Comparison of ENCODE assay signal across 8 cellular contexts in genomic region chr5:97231025-97231636, GRCh38. TPM values are rescaled to one million over a fixed set of nuclear protein-coding genes. Genes with fewer than 3 reads are reported as not detected.
A peak's percentile ranks its signal among the peaks of the same experiment; 100 is the strongest.
DNase-seq lines count a peak whose midpoint lies in the region; TF ChIP-seq lines count a peak whose summit lies in the region.

No MANE protein-coding gene starts in this region.

- POLR2A ChIA-PET in AG04449 (lab: Yijun Ruan, JAX): interaction anchor here (1.1 kb wide), 1 partner anchor 1537 kb away, joined by 4 read pairs; no protein-coding TSS in a partner anchor
- POLR2A ChIA-PET in RWPE1 (lab: Yijun Ruan, JAX; ENCODE audit: low non-redundant PET): no interaction called here

- no peaks in the 10 kb centered on the region for H3K9me3 Mint-ChIP-seq in type B pancreatic cell

- no peaks in the 10 kb centered on the region for H3K4me1 ChIP-seq in liver (ENCODE audit: control insufficient read depth in 4 of 4, insufficient read depth in 4 of 4, low read length in 3 of 4)

- H3K4me3 ChIP-seq in AG04449 (ENCODE audit: low read depth, low read length) (no peak overlapping the region), HFF-Myc (replicated peaks; ENCODE audit: low read depth, low read length) (no peak overlapping the region), liver (ENCODE audit: low read depth in 1 of 3, low read length in 3 of 3) (no peak overlapping the region)

- peak; percentile 74 for TF ChIP-seq CTCF in AG04449 (IDR thresholded peaks at IDR 0.05; ENCODE audit: insufficient read depth, low read length, missing control alignments)
- TF ChIP-seq CTCF in GM10266 (IDR thresholded peaks at IDR 0.05; ENCODE audit: control insufficient read depth, insufficient read depth, low read depth, missing control alignments): peak; percentile 80
- TF ChIP-seq CTCF in HFF-Myc (IDR thresholded peaks at IDR 0.05; ENCODE audit: low read depth, low read length, missing control alignments): peak; percentile 71
- TF ChIP-seq CTCF in RWPE1 (conservative IDR thresholded peaks at IDR 0.05; ENCODE audit: low read depth): peak; percentile 93
- TF ChIP-seq CTCF in liver (IDR thresholded peaks at IDR 0.05; ENCODE audit: low read depth, low read length, missing input control): peak; percentile 84
- TF ChIP-seq CTCF in type B pancreatic cell (conservative IDR thresholded peaks at IDR 0.05): peak; percentile 92

- H3K27ac ChIP-seq in RWPE1: no peak overlapping the region
- H3K27ac ChIP-seq in liver (ENCODE audit: low read depth in 1 of 2, low read length in 2 of 2): no peak overlapping the region

- H3K9me3 ChIP-seq in liver (ENCODE audit: control insufficient read depth in 4 of 4, low read length in 3 of 4): no peaks in the 10 kb centered on the region

- no peaks in the 10 kb centered on the region for H3K36me3 Mint-ChIP-seq in type B pancreatic cell

- H3K36me3 ChIP-seq in liver (ENCODE audit: control insufficient read depth in 4 of 4, insufficient read depth in 3 of 4, low read depth in 1 of 4, low read length in 3 of 4): no peaks in the 10 kb centered on the region

- DNase-seq in AG04449 (ENCODE audit: low read depth, low spot score) (peak; percentile 44), GM10266 (ENCODE audit: extremely low spot score) (peak; percentile 32), HFF-Myc (ENCODE audit: extremely low read depth, low read depth) (peak; percentile 59), M059J (ENCODE audit: low read depth) (peak; percentile 60), RWPE1 (ENCODE audit: low spot score) (peak; percentile 77), dedifferentiated amniotic fluid mesenchymal stem cell (ENCODE audit: extremely low spot score) (peak; percentile 91), type B pancreatic cell (ENCODE audit: extremely low spot score, unreplicated experiment) (no peak)

- peak; percentile 89 to 91 for TF ChIP-seq RAD21 in liver (IDR thresholded peaks at IDR 0.05)

- no peak overlapping the region for H3K9ac ChIP-seq in liver (ENCODE audit: low read depth in 1 of 2, low read length in 2 of 2)

- H3K27me3 Mint-ChIP-seq in type B pancreatic cell: no peaks in the 10 kb centered on the region

- no peak overlapping the region for H3K27ac Mint-ChIP-seq in type B pancreatic cell

- peaks cover 22% of the 10 kb centered on the region for H3K4me1 Mint-ChIP-seq in type B pancreatic cell (ENCODE audit: unreplicated experiment)

- no peaks in the 10 kb centered on the region for H3K27me3 ChIP-seq in liver (ENCODE audit: control insufficient read depth in 4 of 4, insufficient read depth in 4 of 4, low read length in 3 of 4)

- CTCF ChIA-PET in AG04449 (lab: Yijun Ruan, JAX): interaction anchor here (0.6 to 3.6 kb wide), 30 partner anchors 10 to 1628 kb away, joined by 3 to 67 read pairs (median 4); no protein-coding TSS in a partner anchor
- CTCF ChIA-PET in RWPE1 (lab: Yijun Ruan, JAX): interaction anchor here (0.5 to 2.7 kb wide), 31 partner anchors 9 to 1823 kb away, joined by 3 to 18 read pairs (median 4); no protein-coding TSS in a partner anchor

- WGBS in liver: under 1% methylated on average over 4 of the region's 4 CpGs

- no peak overlapping the region for H3K4me3 Mint-ChIP-seq in type B pancreatic cell

TF ChIP-seq in liver, 16 proteins besides CTCF, POLR2A, EP300 and RAD21:
- TF ChIP-seq HNF4A (conservative IDR thresholded peaks at IDR 0.05): peak in 1 of 2 donors; percentile 17
- no peak for TF ChIP-seq YY1 (IDR thresholded peaks at IDR 0.05)

RNA-seq across cellular contexts. Expression of gene RIOK2, which starts 48.1 kb away (rescaled TPM):
- total RNA-seq in M059J (2014; rRNA removed; shearing (Covaris generic)): 29.6 and 42.9 TPM in 2 replicates
- 10 to 100 TPM; 10.1 TPM for total RNA-seq in liver
- 10 to 100 TPM in 1 of 2 donors, 1 to 10 TPM in 1; 4.1 to 11.8 TPM for polyA plus RNA-seq in liver
- total RNA-seq in type B pancreatic cell (ENCODE audit: low replicate concordance): 29.5 and 35.1 TPM in 2 replicates
